In genomic region chr1:186175588-186175987, GRCh38 we compare ENCODE assay signal across 21 cellular contexts.
DNase-seq lines count a peak whose midpoint lies in the region; ATAC-seq, FAIRE-seq and TF ChIP-seq lines count a peak whose summit lies in the region.
"Had no signal": no experiment of that assay in that cellular context is flagged by ENCODE, and none has a peak within 500 bp of the region (broad histone marks: within the 10 kb centered on the region; RNA-seq: fewer than 3 reads in every experiment).

No MANE protein-coding gene starts in this region.

- no peak overlapping the region for H4K91ac ChIP-seq in H1 (replicated peaks; ENCODE audit: insufficient read length, low read length)

- DNase-seq in AG10803 (ENCODE audit: low read depth) (peak; percentile 67), RWPE2 (ENCODE audit: low spot score) (no peak), H1 (ENCODE audit: low read depth in 1 of 2, low spot score in 2 of 2) (no peak), keratinocyte (ENCODE audit: low read depth, low spot score) (no peak), iPS-NIHi7 (ENCODE audit: extremely low spot score) (no peak), T-helper 9 cell (no peak), GDM1 (lab: John Stamatoyannopoulos, UW) (no peak)
- no peak for DNase-seq in activated CD8-positive, alpha-beta memory T cell treated with anti-CD3 and anti-CD28 coated beads, Interleukin-2, amount 50 U/mL, for 48 hours
- DNase-seq: activated gamma-delta T cell treated with Interleukin-2 at 50 U/mL for 16 hours; activated T-cell treated with anti-CD3 and anti-CD28 coated beads for 4 hours; effector CD8-positive, alpha-beta T cell; GF-D8; midbrain; NCI-H1436 treated with DMSO at 0.1 percent for 48 hours; NCI-H226; nephron progenitor cell; psoas muscle; stimulated activated CD4-positive, alpha-beta T cell treated with anti-CD3 and anti-CD28 coated beads, Interleukin-12 subunit alpha, Interleukin-12 subunit beta, amount 100 ng/mL, for 4 hours had no signal

- H2AK5ac ChIP-seq in H1 (ENCODE audit: low read depth, low read length), result no peak overlapping the region

- H3K27me3 ChIP-seq in RWPE2 (ENCODE audit: insufficient read depth, poor library complexity, severe bottlenecking) (no peaks in the 10 kb centered on the region), H1 (replicated peaks in 1 of 4; ENCODE audit: control insufficient read depth in 3 of 4, extremely low read depth in 1 of 4, insufficient read depth in 3 of 4, low read length in 3 of 4) (no peaks in the 10 kb centered on the region), keratinocyte (ENCODE audit: control insufficient read depth, extremely low read depth, insufficient read depth, low read length) (no peaks in the 10 kb centered on the region)
- H3K27me3 ChIP-seq: suprapubic skin had no signal

- no peak overlapping the region for H2BK5ac ChIP-seq in H1 (ENCODE audit: low read depth, low read length)

- H2BK12ac ChIP-seq in H1 (ENCODE audit: low read depth, low read length), result no peak overlapping the region

- H2BK120ac ChIP-seq in H1 (replicated peaks; ENCODE audit: low read depth, low read length), result no peak overlapping the region

- H4K8ac ChIP-seq in H1 (ENCODE audit: extremely low read depth, insufficient read depth, low read length), result no peak overlapping the region

- dilution Hi-C loops in keratinocyte (cut with MboI; ENCODE audit: extremely low pct_ligation_motif_present, low sequenced_read_pairs), result no loop called here

- no peaks in the 10 kb centered on the region for H3K23me2 ChIP-seq in H1 (ENCODE audit: low read depth, low read length)

- TF ChIP-seq RAD21 in H1 (IDR thresholded peaks at IDR 0.05 in 1 of 2, conservative IDR thresholded peaks at IDR 0.05 in 1 of 2; ENCODE audit: low read depth in 2 of 2, low read length in 2 of 2), result no peak

- FAIRE-seq in H1 (lab: Jason Lieb, UNC), result no peak
- peak; percentile 87 for FAIRE-seq in keratinocyte (lab: Jason Lieb, UNC)
- FAIRE-seq: GM12878, H54 had no signal

- no peaks in the 10 kb centered on the region for H3K36me3 ChIP-seq in RWPE2 (ENCODE audit: low read depth)
- H3K36me3 ChIP-seq in H1 (ENCODE audit: control insufficient read depth in 2 of 4, insufficient read depth in 4 of 4, low read length in 3 of 4), result no peaks in the 10 kb centered on the region
- no peaks in the 10 kb centered on the region for H3K36me3 ChIP-seq in keratinocyte (ENCODE audit: control insufficient read depth in 2 of 2, extremely low read depth in 1 of 2, insufficient read depth in 2 of 2, low read length in 2 of 2)
- H3K36me3 ChIP-seq: suprapubic skin had no signal

- H3K18ac ChIP-seq in H1 (ENCODE audit: extremely low read depth, low read length), result no peak overlapping the region

- H3K4me2 ChIP-seq in H1 (ENCODE audit: insufficient read depth in 1 of 2, low read depth in 2 of 2, low read length in 2 of 2) (no peak overlapping the region), keratinocyte (ENCODE audit: control insufficient read depth, extremely low read depth, insufficient read depth, low read depth, low read length) (peak overlapping the region; percentile 64)

- H4K20me1 ChIP-seq in H1 (replicated peaks in 1 of 2; ENCODE audit: control insufficient read depth in 1 of 2, insufficient read depth in 2 of 2, low read length in 2 of 2) (no peaks in the 10 kb centered on the region), keratinocyte (ENCODE audit: control insufficient read depth, extremely low read depth, insufficient read depth, low read length) (no peaks in the 10 kb centered on the region)

- H2BK15ac ChIP-seq in H1 (ENCODE audit: low read length), result no peak overlapping the region

- H2AFZ ChIP-seq in H1 (ENCODE audit: low read length), result no peak overlapping the region
- peak overlapping the region; percentile 80 for H2AFZ ChIP-seq in keratinocyte (ENCODE audit: control insufficient read depth, low read length)

- no peaks in the 10 kb centered on the region for H3K79me2 ChIP-seq in H1 (ENCODE audit: control insufficient read depth in 1 of 2, insufficient read depth in 2 of 2, low read length in 2 of 2)
- H3K79me2 ChIP-seq in keratinocyte (ENCODE audit: control insufficient read depth, insufficient read depth, low read length), result no peaks in the 10 kb centered on the region

- ATAC-seq in RWPE2 (ENCODE audit: low read depth), result peak; percentile 78
- ATAC-seq: GM12878, psoas muscle had no signal

- POLR2A ChIA-PET in H1 (lab: Charles Lee; ENCODE audit: partially characterized antibody), result no interaction called here

- H3K56ac ChIP-seq in H1 (replicated peaks; ENCODE audit: insufficient read length, low read depth, low read length), result no peak overlapping the region

- TF ChIP-seq EP300 in H1 (IDR thresholded peaks at IDR 0.05; ENCODE audit: borderline replicate concordance in 1 of 2, low read depth in 2 of 2, low read length in 2 of 2), result no peak

- H3K27ac ChIP-seq in RWPE2 (ENCODE audit: poor library complexity, severe bottlenecking) (peak overlapping the region; percentile 42), H1 (ENCODE audit: low read depth, low read length) (no peak overlapping the region), keratinocyte (ENCODE audit: control insufficient read depth, insufficient read depth, low read length) (peak overlapping the region; percentile 83)
- H3K27ac ChIP-seq: psoas muscle, suprapubic skin had no signal

- H3K9me3 ChIP-seq in RWPE2 (ENCODE audit: severe bottlenecking), result peaks cover 2% of the 10 kb centered on the region
- no peaks in the 10 kb centered on the region for H3K9me3 ChIP-seq in H1 (ENCODE audit: insufficient read depth in 2 of 2, low read depth in 1 of 2, low read length in 1 of 2)
- no peaks in the 10 kb centered on the region for H3K9me3 ChIP-seq in keratinocyte (ENCODE audit: control insufficient read depth, low read depth, low read length)
- H3K9me3 ChIP-seq: psoas muscle, suprapubic skin had no signal

- no peak overlapping the region for H2BK20ac ChIP-seq in H1 (ENCODE audit: low read length)

- H3K9me1 ChIP-seq in keratinocyte (ENCODE audit: control insufficient read depth, extremely low read depth, insufficient read depth, low read length), result no peaks in the 10 kb centered on the region

- no peak overlapping the region for H3K23ac ChIP-seq in H1 (ENCODE audit: insufficient read length)

- no peak overlapping the region for H3K14ac ChIP-seq in H1 (ENCODE audit: insufficient read length)

- H3K4me3 ChIP-seq in AG10803 (ENCODE audit: low read length), result no peak overlapping the region
- no peak overlapping the region for H3K4me3 ChIP-seq in RWPE2 (ENCODE audit: severe bottlenecking)
- H3K4me3 ChIP-seq in H1 (ENCODE audit: extremely low read depth in 1 of 4, insufficient read depth in 2 of 4, low read depth in 3 of 4, low read length in 4 of 4), result no peak overlapping the region
- no peak overlapping the region for H3K4me3 ChIP-seq in keratinocyte (ENCODE audit: control insufficient read depth in 2 of 3, extremely low read depth in 1 of 3, insufficient read depth in 2 of 3, low read depth in 1 of 3, low read length in 3 of 3)
- H3K4me3 ChIP-seq: GM12878, psoas muscle, suprapubic skin had no signal

- WGBS in H1 (ENCODE audit: extremely low coverage in 1 of 2, insufficient coverage in 1 of 2, insufficient read length in 1 of 2, insufficient replicate concordance in 2 of 2, low coverage in 1 of 2, low lambda C conversion rate in 2 of 2, missing lambda C conversion rate in 1 of 2), 2 experiments, result 82% methylated on average over 4 of the region's 4 CpGs; no CpG with 5 or more reads in 1 of the 2 experiments

- H3K4ac ChIP-seq in H1 (replicated peaks; ENCODE audit: insufficient read length, low read depth, low read length), result no peak overlapping the region

- no peak for TF ChIP-seq CTCF in AG10803 (conservative IDR thresholded peaks at IDR 0.05; ENCODE audit: low read length)
- no peak for TF ChIP-seq CTCF in RWPE2 (IDR thresholded peaks at IDR 0.05; ENCODE audit: poor library complexity, severe bottlenecking)
- no peak for TF ChIP-seq CTCF in H1 (IDR thresholded peaks at IDR 0.05; ENCODE audit: control extremely low read depth in 1 of 3, insufficient read depth in 1 of 3, low read depth in 1 of 3, low read length in 3 of 3)
- no peak for TF ChIP-seq CTCF in keratinocyte (optimal IDR thresholded peaks at IDR 0.05 in 1 of 3, IDR thresholded peaks at IDR 0.05 in 1 of 3, conservative IDR thresholded peaks at IDR 0.05 in 1 of 3; ENCODE audit: extremely low read depth in 1 of 3, insufficient read depth in 2 of 3, low read length in 3 of 3)

- H4K5ac ChIP-seq in H1 (ENCODE audit: insufficient read length, low read depth, low read length), result no peak overlapping the region

- H3K9ac ChIP-seq in H1 (replicated peaks in 1 of 4; ENCODE audit: extremely low read depth in 1 of 4, low read depth in 3 of 4, low read length in 3 of 4) (no peak overlapping the region), keratinocyte (ENCODE audit: control insufficient read depth, extremely low read depth, insufficient read depth, low read length) (peak overlapping the region; percentile 26)

- CTCF ChIA-PET in H1 (lab: Charles Lee; ENCODE audit: partially characterized antibody), result no interaction called here

- H3K4me1 ChIP-seq in RWPE2 (ENCODE audit: insufficient read depth, poor library complexity, severe bottlenecking) (peaks cover 31% of the 10 kb centered on the region), H1 (replicated peaks in 1 of 4; ENCODE audit: control insufficient read depth in 3 of 4, insufficient read depth in 4 of 4, low read length in 3 of 4) (no peaks in the 10 kb centered on the region), keratinocyte (ENCODE audit: control insufficient read depth, extremely low read depth, insufficient read depth, low read length) (peaks cover 29% of the 10 kb centered on the region)
- H3K4me1 ChIP-seq: psoas muscle had no signal

- no peak for TF ChIP-seq POLR2A in H1 (IDR thresholded peaks at IDR 0.05; ENCODE audit: control extremely low read depth in 1 of 2, low read depth in 2 of 2, low read length in 2 of 2)

- H3K79me1 ChIP-seq in H1 (ENCODE audit: low read depth, low read length), result no peaks in the 10 kb centered on the region
